Comparison of ENCODE assay signal across 19 cellular contexts in the genomic region with DNA sequence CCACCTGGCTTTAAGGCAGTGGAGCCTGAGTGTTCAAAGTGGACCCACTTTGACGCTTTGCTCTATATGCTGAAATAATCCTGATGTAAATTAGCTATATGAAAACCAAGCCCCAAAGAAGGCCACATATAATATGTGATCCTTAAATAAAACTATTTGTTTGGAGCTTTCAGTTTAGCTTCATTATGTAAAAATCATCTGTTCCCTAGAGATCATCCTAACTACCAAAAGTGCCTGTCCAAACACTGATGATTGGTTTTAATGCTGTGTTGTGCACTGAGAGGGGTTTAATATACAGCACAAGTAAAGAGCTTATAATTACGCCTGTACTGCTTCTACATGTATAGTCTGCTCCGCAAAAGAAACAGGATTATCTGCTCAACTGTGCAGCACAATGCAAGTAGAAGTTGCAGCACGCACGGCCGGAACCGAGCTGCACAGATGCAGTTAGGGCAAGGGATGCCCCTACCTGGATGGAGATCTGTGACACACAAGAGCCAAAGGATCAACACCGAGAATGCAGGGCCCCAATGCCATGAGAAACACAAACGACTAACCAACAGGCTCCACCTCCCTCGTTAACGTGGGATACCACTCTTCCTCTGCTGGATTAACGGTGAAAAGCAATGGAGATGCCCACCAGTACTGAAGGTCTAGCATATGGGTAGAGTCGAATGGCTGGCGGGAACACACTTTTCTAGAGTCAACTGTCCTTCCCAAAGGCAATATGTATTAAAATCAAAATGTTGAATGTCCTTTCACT. TPM values are rescaled to one million over a fixed set of nuclear protein-coding genes. Genes with fewer than 3 reads are reported as not detected.
DNase-seq lines count a peak whose midpoint lies in the region; ATAC-seq, FAIRE-seq and TF ChIP-seq lines count a peak whose summit lies in the region.
"Had no signal": no experiment of that assay in that cellular context is flagged by ENCODE, and none has a peak within 500 bp of the region (broad histone marks: within the 10 kb centered on the region; RNA-seq: fewer than 3 reads in every experiment).

No MANE protein-coding gene starts in this region.

- H3K9me3 ChIP-seq in HepG2 (ENCODE audit: low read length) (no peaks in the 10 kb centered on the region), right lobe of liver (no peaks in the 10 kb centered on the region), OCI-LY1 (ENCODE audit: low read length) (no peaks in the 10 kb centered on the region)
- H3K9me3 ChIP-seq: uterus had no signal

- H4K20me1 ChIP-seq in HepG2 (ENCODE audit: insufficient read depth, low read length) (peaks cover 99% of the 10 kb centered on the region), OCI-LY1 (ENCODE audit: insufficient read depth, low read length) (no peaks in the 10 kb centered on the region)

- H3K36me3 ChIP-seq in HepG2 (replicated peaks in 1 of 2; ENCODE audit: control insufficient read depth in 1 of 2, insufficient read depth in 2 of 2, low read length in 2 of 2) (peaks cover 3 to 6% of the 10 kb centered on the region in 2 experiments; a peak in 1 of 5 replicates), right lobe of liver (no peaks in the 10 kb centered on the region), OCI-LY1 (ENCODE audit: insufficient read depth, low read length) (peaks cover 7% of the 10 kb centered on the region)
- H3K36me3 ChIP-seq: uterus had no signal

- H3K4me1 Mint-ChIP-seq in type B pancreatic cell (ENCODE audit: unreplicated experiment): peaks cover 50% of the 10 kb centered on the region

- H3K79me2 ChIP-seq in HepG2 (ENCODE audit: insufficient read depth, low read length): peaks cover 99% of the 10 kb centered on the region
- peaks cover 100% of the 10 kb centered on the region for H3K79me2 ChIP-seq in OCI-LY1 (ENCODE audit: insufficient read depth, low read length)

- H3K4me2 ChIP-seq in HepG2 (ENCODE audit: low read depth, low read length) (no peak overlapping the region), OCI-LY1 (ENCODE audit: low read length) (peak overlapping the region; percentile 98)

- H3K27ac Mint-ChIP-seq in type B pancreatic cell: no peak overlapping the region
- H3K27ac Mint-ChIP-seq: activated CD4-positive, alpha-beta memory T cell treated with anti-CD3 and anti-CD28 coated beads, Interleukin-2, amount 10 ng/mL, durations not matched to agents 7 days and 5 days had no signal

- H3K27me3 ChIP-seq in HepG2 (ENCODE audit: control insufficient read depth in 1 of 2, insufficient read depth in 2 of 2, low read length in 2 of 2) (no peaks in the 10 kb centered on the region), right lobe of liver (no peaks in the 10 kb centered on the region), OCI-LY1 (ENCODE audit: insufficient read depth, low read length) (no peaks in the 10 kb centered on the region)
- H3K27me3 ChIP-seq: uterus had no signal

- no peak overlapping the region for H3K4me3 Mint-ChIP-seq in type B pancreatic cell
- H3K4me3 Mint-ChIP-seq: activated CD4-positive, alpha-beta memory T cell treated with anti-CD3 and anti-CD28 coated beads, Interleukin-2, amount 10 ng/mL, durations not matched to agents 7 days and 5 days had no signal

- H3K27ac ChIP-seq in HepG2 (ENCODE audit: extremely low read length, insufficient read depth, low read length) (no peak overlapping the region), right lobe of liver (no peak overlapping the region), OCI-LY1 (ENCODE audit: low read depth, low read length, poor library complexity, severe bottlenecking) (peak overlapping the region; percentile 96)
- H3K27ac ChIP-seq: uterus had no signal

- POLR2A ChIA-PET in HepG2 (lab: Yijun Ruan, JAX): interaction anchor here (0.6 to 0.9 kb wide), 2 partner anchors 94 to 148 kb away, joined by 3 read pairs; a partner anchor contains a TSS

- no peak overlapping the region for H3K9ac ChIP-seq in HepG2 (ENCODE audit: insufficient read depth, low read depth, low read length)
- peak overlapping the region; percentile 55 for H3K9ac ChIP-seq in OCI-LY1 (ENCODE audit: low read length)

- TF ChIP-seq POLR2A in HepG2 (IDR thresholded peaks at IDR 0.05; ENCODE audit: insufficient read depth in 1 of 2, low read depth in 2 of 2, low read length in 2 of 2) (no peak), right lobe of liver (IDR thresholded peaks at IDR 0.05) (no peak)

- no peak for DNase-seq in HepG2 (ENCODE audit: low spot score)
- no peak for DNase-seq in right lobe of liver
- DNase-seq in germinal center (ENCODE audit: low spot score): peak; percentile 38
- no peak for DNase-seq in type B pancreatic cell (ENCODE audit: extremely low spot score, unreplicated experiment)
- no peak for DNase-seq in SHP77 (lab: John Stamatoyannopoulos, UW)
- no peak for DNase-seq in KBM-7
- no peak for DNase-seq in T1000 (lab: John Stamatoyannopoulos, UW)
- DNase-seq: activated CD4-positive, alpha-beta memory T cell treated with anti-CD3 and anti-CD28 coated beads, Interleukin-2, amount 10 ng/mL, durations not matched to agents 7 days and 5 days; amniotic stem cell; Calu3; central memory CD4-positive, alpha-beta T cell; GDM1; NCI-H2081; SW 1271; uterus had no signal

- no peak for FAIRE-seq in HepG2 (lab: Jason Lieb, UNC)
- FAIRE-seq: endometrium had no signal

- no peaks in the 10 kb centered on the region for H3K27me3 Mint-ChIP-seq in type B pancreatic cell
- H3K27me3 Mint-ChIP-seq: activated CD4-positive, alpha-beta memory T cell treated with anti-CD3 and anti-CD28 coated beads, Interleukin-2, amount 10 ng/mL, durations not matched to agents 7 days and 5 days had no signal

- H3K36me3 Mint-ChIP-seq in type B pancreatic cell: peaks cover 3% of the 10 kb centered on the region

- intact Hi-C loops in HepG2 (cut with micrococcal nuclease; ENCODE audit: unreplicated experiment): no loop called here
- intact Hi-C loops in right lobe of liver (cut with DNase I): no loop called here

- H2AFZ ChIP-seq in HepG2 (ENCODE audit: low read length): no peak overlapping the region
- H2AFZ ChIP-seq in OCI-LY1 (ENCODE audit: low read length): no peak overlapping the region

- TF ChIP-seq EP300 in HepG2 (IDR thresholded peaks at IDR 0.05; ENCODE audit: low read depth in 2 of 2, low read length in 2 of 2) (no peak), HepG2 (CRISPR knock-in tag; IDR thresholded peaks at IDR 0.05; ENCODE audit: borderline replicate concordance) (no peak)

- CTCF ChIA-PET in HepG2 (lab: Yijun Ruan, JAX; ENCODE audit: low intra/inter-chr PET ratio, low total read pairs): no interaction called here

- H3K9me2 ChIP-seq in OCI-LY1 (ENCODE audit: low read depth, low read length): no peaks in the 10 kb centered on the region

- no TSS peak for BruUV-seq in HepG2 (replicated peaks; lab: Mats Ljungman, UMichigan)

- TF ChIP-seq CTCF in HepG2 (CRISPR knock-in tag; IDR thresholded peaks at IDR 0.05): no peak
- TF ChIP-seq CTCF in right lobe of liver (IDR thresholded peaks at IDR 0.05): no peak
- TF ChIP-seq CTCF in OCI-LY1 (IDR thresholded peaks at IDR 0.05; ENCODE audit: low read length): no peak
- TF ChIP-seq CTCF in type B pancreatic cell (conservative IDR thresholded peaks at IDR 0.05): no peak

- WGBS in HepG2 (ENCODE audit: low lambda C conversion rate): 88% methylated on average over 14 of the region's 14 CpGs
- WGBS in right lobe of liver (ENCODE audit: insufficient coverage, low coverage, low lambda C conversion rate, missing lambda C conversion rate): 68% methylated on average over 7 of the region's 14 CpGs

- ATAC-seq in HepG2 (no peak), right lobe of liver (no peak)
- ATAC-seq: sciatic nerve had no signal

- H3F3A ChIP-seq in OCI-LY1 (ENCODE audit: insufficient read depth, low read length): no peaks in the 10 kb centered on the region; the same call in 1 of the 2 replicates

- in situ Hi-C loops in HepG2 (cut with HindIII; ENCODE audit: extremely low pct_ligation_motif_present, low pct_unique_long_range_greater_than_20kb) (no loop called here), KBM-7 (cut with MboI; ENCODE audit: low pct_unique_long_range_greater_than_20kb, low sequenced_read_pairs) (no loop called here)

- no peak for TF ChIP-seq RAD21 in HepG2 (CRISPR knock-in tag; IDR thresholded peaks at IDR 0.05)

- H3K4me1 ChIP-seq in HepG2 (ENCODE audit: insufficient read depth, low read length): peaks cover 86% of the 10 kb centered on the region
- peaks cover 0 to 48% (median 9%) of the 10 kb centered on the region in 4 donors for H3K4me1 ChIP-seq in right lobe of liver
- H3K4me1 ChIP-seq in OCI-LY1 (ENCODE audit: insufficient read depth, low read length, severe bottlenecking): peaks cover 100% of the 10 kb centered on the region

- no peak overlapping the region for H3K4me3 ChIP-seq in HepG2 (replicated peaks in 1 of 3; ENCODE audit: insufficient read depth in 1 of 3, low read depth in 2 of 3, low read length in 3 of 3)
- H3K4me3 ChIP-seq in right lobe of liver: no peak overlapping the region
- peak overlapping the region; percentile 58 for H3K4me3 ChIP-seq in OCI-LY1 (ENCODE audit: low read depth, low read length, poor library complexity, severe bottlenecking)
- H3K4me3 ChIP-seq: uterus had no signal

- no peaks in the 10 kb centered on the region for H3K9me3 Mint-ChIP-seq in type B pancreatic cell
- H3K9me3 Mint-ChIP-seq: activated CD4-positive, alpha-beta memory T cell treated with anti-CD3 and anti-CD28 coated beads, Interleukin-2, amount 10 ng/mL, durations not matched to agents 7 days and 5 days; activated T-helper 1 cell treated with anti-CD3 and anti-CD28 coated beads, Interleukin-12 subunit alpha, Interleukin-12 subunit beta, Interleukin-2, Interleukin-4 antibody, amounts not matched to agents 30 ng/mL and 10 ng/mL and 1 ng/mL, durations not matched to agents 14 hours and 24 hours and 36 hours had no signal

RNA-seq across cellular contexts. Expression of a gene that starts 20.5 kb away (rescaled TPM):
- total RNA-seq in HepG2 (2016; rRNA removed; fragmentation: Illumina TruSeq; extraction: Trizol): 173 and 177 TPM in 2 replicates
- total RNA-seq in HepG2 (2016; cell fraction: cytosol; rRNA removed; fragmentation: Illumina TruSeq; extraction: Trizol; ENCODE audit: low read depth): 42.2 and 47.1 TPM in 2 replicates
- total RNA-seq in HepG2 (2016; cell fraction: insoluble cytoplasmic fraction; rRNA removed; fragmentation: Illumina TruSeq; extraction: Trizol): 166 and 185 TPM in 2 replicates
- total RNA-seq in HepG2 (2016; cell fraction: membrane; rRNA removed; fragmentation: Illumina TruSeq; extraction: Trizol): 53.5 and 58.7 TPM in 2 replicates
- 231 and 239 TPM in 2 replicates for total RNA-seq in HepG2 (2016; cell fraction: nucleus; rRNA removed; fragmentation: Illumina TruSeq; extraction: Trizol)
- polyA plus RNA-seq in HepG2 (2011; rRNA removed): 52.5 and 58.4 TPM in 2 replicates
- 16.6 and 26.6 TPM in 2 replicates for polyA plus RNA-seq in HepG2 (2011; cell fraction: cytosol; rRNA removed)
- 77.7 and 102 TPM in 2 replicates for polyA plus RNA-seq in HepG2 (2011; cell fraction: nucleus; rRNA removed)
- 151 and 152 TPM in 2 replicates for polyA plus RNA-seq in HepG2 (2012)
- 5.3 and 6.8 TPM in 2 replicates for polyA plus RNA-seq in HepG2 (2016; cell fraction: cytosol; fragmentation: Illumina TruSeq; extraction: Trizol; ENCODE audit: low read depth)
- polyA plus RNA-seq in HepG2 (2016; cell fraction: insoluble cytoplasmic fraction; fragmentation: Illumina TruSeq; extraction: Trizol; ENCODE audit: low read depth): 200 and 216 TPM in 2 replicates
- 18.6 and 26.0 TPM in 2 replicates for polyA plus RNA-seq in HepG2 (2016; cell fraction: membrane; fragmentation: Illumina TruSeq; extraction: Trizol; ENCODE audit: low read depth)
- 243 and 249 TPM in 2 replicates for polyA plus RNA-seq in HepG2 (2016; cell fraction: nucleus; fragmentation: Illumina TruSeq; extraction: Trizol; ENCODE audit: insufficient read depth, low read depth)
- 135 and 250 TPM in 2 replicates for polyA minus RNA-seq in HepG2 (2011; rRNA and poly(A)+ RNA removed; ENCODE audit: low replicate concordance)
- 49.2 and 87.1 TPM in 2 replicates for polyA minus RNA-seq in HepG2 (2011; cell fraction: cytosol; rRNA and poly(A)+ RNA removed)
- 329 and 403 TPM in 2 replicates for polyA minus RNA-seq in HepG2 (2011; cell fraction: nucleus; rRNA and poly(A)+ RNA removed)
- total RNA-seq in right lobe of liver: 10 to 100 TPM; 46.8 to 55.8 (median 49.1) TPM
- total RNA-seq in type B pancreatic cell (ENCODE audit: low replicate concordance): 106 and 118 TPM in 2 replicates
